ENCODE assay signal across 26 cellular contexts in the genomic region with DNA sequence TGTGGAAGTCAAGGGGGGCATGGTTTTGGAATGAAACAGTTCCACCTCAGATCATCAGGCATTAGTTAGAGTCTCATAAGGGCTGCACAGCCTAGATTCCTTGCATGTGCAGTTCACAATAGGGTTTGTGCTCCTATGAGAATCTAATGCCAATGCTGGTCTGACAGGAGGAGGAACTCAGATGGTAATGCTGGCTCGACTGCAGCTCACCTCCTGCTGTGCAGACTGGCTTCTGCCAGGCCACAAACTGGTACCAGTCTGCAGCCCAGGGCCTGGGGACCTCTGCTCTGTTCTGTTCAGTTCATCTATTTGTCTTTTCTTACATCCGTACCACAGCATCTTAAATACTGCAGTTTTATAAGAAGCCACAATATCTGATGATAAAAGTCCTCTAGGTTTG.
"Had no signal": no experiment of that assay in that cellular context is flagged by ENCODE, and none has a peak within 500 bp of the region (broad histone marks: within the 10 kb centered on the region; RNA-seq: fewer than 3 reads in every experiment).

No MANE protein-coding gene starts in this region.

- H3K4me3 ChIP-seq: left lung, lower lobe of right lung, pancreas, prostate gland, skin epidermis, suprapubic skin, thoracic aorta, tibial nerve, uterus had no signal

- H3K36me3 ChIP-seq: left lung, lower lobe of right lung, pancreas, prostate gland, suprapubic skin, thoracic aorta, tibial nerve, uterus had no signal

- H3K4me1 ChIP-seq: left lung, lower lobe of right lung, pancreas, prostate gland, suprapubic skin, tibial nerve, uterus had no signal

- DNase-seq: hypothalamus; immature natural killer cell; kidney; left colon; left lung; lower lobe of right lung; mammary epithelial cell; mesenchymal stem cell; naive thymus-derived CD8-positive, alpha-beta T cell; nucleus accumbens; pancreas; posterior cingulate gyrus; retina; right cardiac atrium; stimulated activated CD4-positive, alpha-beta T cell treated with anti-CD3 and anti-CD28 coated beads, Interleukin-12 subunit alpha, Interleukin-12 subunit beta, amount 100 ng/mL, for 4 hours; stimulated activated CD4-positive, alpha-beta T cell treated with anti-CD3 and anti-CD28 coated beads, Interleukin-4, amount 100 ng/mL, for 24 hours; stimulated activated naive CD4-positive, alpha-beta T cell; uterus had no signal

- H3K9me3 ChIP-seq: left lung, lower lobe of right lung, pancreas, prostate gland, suprapubic skin, thoracic aorta, tibial nerve, uterus had no signal

- H3K27ac ChIP-seq: left lung, lower lobe of right lung, pancreas, prostate gland, skin epidermis, suprapubic skin, thoracic aorta, tibial nerve, uterus had no signal

- H3K27me3 ChIP-seq: left lung, suprapubic skin, tibial nerve, uterus had no signal

- ATAC-seq: left colon; left lung; lower lobe of right lung; naive thymus-derived CD8-positive, alpha-beta T cell; pancreas; right cardiac atrium; sciatic nerve; stimulated activated effector memory CD8-positive, alpha-beta T cell treated with anti-CD3 and anti-CD28 coated beads, Interleukin-12 subunit alpha, Interleukin-12 subunit beta, amount 100 ng/mL, for 72 hours had no signal

- FAIRE-seq: islet of Langerhans had no signal
